ENCODE assay signal across 10 cellular contexts in the genomic region with DNA sequence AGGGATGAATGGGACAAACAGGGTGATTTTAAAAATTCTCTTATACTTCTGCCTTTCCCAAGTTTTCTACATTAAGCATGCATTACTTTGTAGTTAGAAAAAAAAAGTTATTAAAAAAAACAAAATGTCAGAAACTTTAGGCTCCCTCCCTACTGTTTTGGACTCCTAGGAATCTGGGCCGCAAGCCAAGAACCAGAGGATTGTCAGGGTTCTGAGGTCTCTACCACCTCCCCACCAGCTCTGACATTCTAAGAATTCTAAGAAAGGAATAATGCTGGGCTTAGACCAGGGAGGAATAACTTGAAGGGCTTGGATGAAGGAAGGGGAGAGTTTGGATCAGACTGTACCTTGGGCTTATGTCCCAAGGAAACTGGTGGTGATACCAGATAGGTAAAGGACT. TPM values are rescaled to one million over a fixed set of nuclear protein-coding genes. Genes with fewer than 3 reads are reported as not detected.
DNase-seq lines count a peak whose midpoint lies in the region; ATAC-seq, FAIRE-seq and TF ChIP-seq lines count a peak whose summit lies in the region.
"Had no signal": no experiment of that assay in that cellular context is flagged by ENCODE, and none has a peak within 500 bp of the region (broad histone marks: within the 10 kb centered on the region; RNA-seq: fewer than 3 reads in every experiment).

No MANE protein-coding gene starts in this region.

- no TSS peak for BruUV-seq in K562 (replicated peaks; lab: Mats Ljungman, UMichigan)

- no peak overlapping the region for H3K27ac Mint-ChIP-seq in nephron progenitor cell

- H3K9me3 Mint-ChIP-seq in nephron progenitor cell: no peaks in the 10 kb centered on the region

- DNase-seq in DND-41: no peak
- no peak for DNase-seq in K562 (ENCODE audit: extremely low read depth in 1 of 4, low spot score in 3 of 4)
- no peak for DNase-seq in nephron progenitor cell
- no peak for DNase-seq in ascending aorta (ENCODE audit: low spot score in 2 of 2)
- no peak for DNase-seq in DMS153 treated with DMSO at 0.1 percent for 48 hours (lab: John Stamatoyannopoulos, UW; ENCODE audit: unreplicated experiment)
- no peak for DNase-seq in occipital lobe (lab: John Stamatoyannopoulos, UW)
- DNase-seq: esophagus squamous epithelium, NCI-H774 had no signal

- H3F3A ChIP-seq in Loucy (ENCODE audit: low read depth): 0 out of 2 replicates have a peak, but pooled peaks cover 10% of the 10 kb centered on the region

- H3K79me2 ChIP-seq in DND-41 (ENCODE audit: insufficient read depth, low read length) (peaks cover 29% of the 10 kb centered on the region), Loucy (ENCODE audit: insufficient read depth, low read length) (peaks cover 44% of the 10 kb centered on the region), K562 (ENCODE audit: control insufficient read depth, insufficient read depth, low read length) (peaks cover 18% of the 10 kb centered on the region)

- H3K36me3 ChIP-seq in DND-41 (ENCODE audit: insufficient read depth, low read length) (peaks cover 22% of the 10 kb centered on the region), Loucy (ENCODE audit: insufficient read depth, low read length) (no peaks in the 10 kb centered on the region; the same call in 1 of the 2 replicates), K562 (ENCODE audit: control insufficient read depth, insufficient read depth, low read length) (peaks cover 23% of the 10 kb centered on the region; the same call in 2 of the 3 replicates), ascending aorta (peaks cover 0 to 11% of the 10 kb centered on the region in 2 donors)

- peak overlapping the region; percentile 55 for H3K4me3 Mint-ChIP-seq in nephron progenitor cell

- peak overlapping the region in 1 of 2 experiments; percentile 78; a peak in 3 of 4 replicates for H3K4me3 ChIP-seq in DND-41 (ENCODE audit: low read depth in 1 of 2, low read length in 2 of 2)
- H3K4me3 ChIP-seq in Loucy (ENCODE audit: low read length, poor library complexity, severe bottlenecking): no peak overlapping the region
- no peak overlapping the region for H3K4me3 ChIP-seq in K562
- no peak overlapping the region for H3K4me3 ChIP-seq in ascending aorta

- peaks cover 62% of the 10 kb centered on the region for H3K4me1 ChIP-seq in DND-41 (ENCODE audit: insufficient read depth, low read length)
- H3K4me1 ChIP-seq in Loucy (ENCODE audit: insufficient read depth, low read length, poor library complexity, severe bottlenecking): peaks cover 42% of the 10 kb centered on the region
- H3K4me1 ChIP-seq in K562 (replicated peaks in 1 of 2; ENCODE audit: control insufficient read depth in 2 of 2, insufficient read depth in 2 of 2, low read length in 2 of 2): peaks cover 13 to 20% of the 10 kb centered on the region in 2 experiments
- H3K4me1 ChIP-seq in ascending aorta: peaks cover 10 to 16% of the 10 kb centered on the region in 2 donors

- H3K9me3 ChIP-seq in DND-41 (ENCODE audit: insufficient read depth, low read length, severe bottlenecking) (no peaks in the 10 kb centered on the region), Loucy (ENCODE audit: insufficient read depth, low read depth, low read length) (no peaks in the 10 kb centered on the region), K562 (replicated peaks; ENCODE audit: control insufficient read depth, insufficient read depth, low read depth, low read length) (no peaks in the 10 kb centered on the region), ascending aorta (no peaks in the 10 kb centered on the region)
- H3K9me3 ChIP-seq: esophagus squamous epithelium had no signal

- FAIRE-seq in K562 (lab: Jason Lieb, UNC): no peak

- TF ChIP-seq CTCF in DND-41 (IDR thresholded peaks at IDR 0.05; ENCODE audit: borderline replicate concordance, extremely low read depth, low read length, poor library complexity, severe bottlenecking) (no peak), Loucy (conservative IDR thresholded peaks at IDR 0.05; ENCODE audit: low read length) (no peak), K562 (IDR thresholded peaks at IDR 0.05 in 2 of 3, conservative IDR thresholded peaks at IDR 0.05 in 1 of 3; ENCODE audit: insufficient read depth in 2 of 3, low read depth in 1 of 3, low read length in 3 of 3) (no peak), nephron progenitor cell (IDR thresholded peaks at IDR 0.05) (no peak), ascending aorta (IDR thresholded peaks at IDR 0.05) (no peak)

- no peak for TF ChIP-seq RAD21 in K562 (CRISPR knock-in tag; conservative IDR thresholded peaks at IDR 0.05 in 1 of 2, IDR thresholded peaks at IDR 0.05 in 1 of 2)

- peak overlapping the region; percentile 97 for H3K27ac ChIP-seq in DND-41 (ENCODE audit: low read length)
- no peak overlapping the region for H3K27ac ChIP-seq in K562 (ENCODE audit: extremely low read depth, low read depth, low read length)
- no peak overlapping the region for H3K27ac ChIP-seq in ascending aorta

- H3K27me3 Mint-ChIP-seq in nephron progenitor cell (ENCODE audit: low read depth, poor library complexity): peaks cover 10% of the 10 kb centered on the region

- ATAC-seq in DND-41 (ENCODE audit: insufficient read depth, low read depth) (no peak), K562 (no peak)

- peak overlapping the region; percentile 78 for H3K4me2 ChIP-seq in DND-41 (ENCODE audit: insufficient read depth, low read length)
- peak overlapping the region; percentile 87 for H3K4me2 ChIP-seq in Loucy (ENCODE audit: low read depth, low read length, poor library complexity, severe bottlenecking)
- no peak overlapping the region for H3K4me2 ChIP-seq in K562 (ENCODE audit: insufficient read depth, low read length)

- peaks cover 14% of the 10 kb centered on the region for H3K36me3 Mint-ChIP-seq in nephron progenitor cell (ENCODE audit: low read depth)

- no peaks in the 10 kb centered on the region for H4K20me1 ChIP-seq in DND-41 (ENCODE audit: insufficient read depth, low read length)
- H4K20me1 ChIP-seq in Loucy (ENCODE audit: insufficient read depth, low read length, poor library complexity, severe bottlenecking): peaks cover 3% of the 10 kb centered on the region
- no peaks in the 10 kb centered on the region for H4K20me1 ChIP-seq in K562 (replicated peaks; ENCODE audit: control insufficient read depth, insufficient read depth, low read length)

- no peaks in the 10 kb centered on the region for H3K9me1 ChIP-seq in K562 (ENCODE audit: control insufficient read depth, insufficient read depth, low read length)

- TF ChIP-seq EP300 in K562 (IDR thresholded peaks at IDR 0.05; ENCODE audit: low read length): no peak

- H3K9me2 ChIP-seq in Loucy (replicated peaks; ENCODE audit: low read depth, low read length): no peaks in the 10 kb centered on the region

- in situ Hi-C loops in K562 (cut with MboI): no loop called here

- 83% methylated on average over 1 of the region's 1 CpG for WGBS in K562 (ENCODE audit: insufficient coverage, low coverage, missing lambda C conversion rate)

- H3K9ac ChIP-seq in DND-41 (ENCODE audit: low read depth, low read length) (peak overlapping the region; percentile 78), Loucy (ENCODE audit: low read depth, low read length, poor library complexity, severe bottlenecking) (peak overlapping the region; percentile 95), K562 (ENCODE audit: insufficient read depth in 1 of 2, low read depth in 2 of 2, low read length in 2 of 2) (no peak overlapping the region)

- no peaks in the 10 kb centered on the region for H3K27me3 ChIP-seq in DND-41 (ENCODE audit: insufficient read depth, low read length, poor library complexity)
- H3K27me3 ChIP-seq in Loucy (ENCODE audit: insufficient read depth, low read length, poor library complexity, severe bottlenecking): no peaks in the 10 kb centered on the region
- no peaks in the 10 kb centered on the region for H3K27me3 ChIP-seq in K562 (ENCODE audit: control insufficient read depth in 2 of 2, insufficient read depth in 2 of 2, low read length in 2 of 2)
- no peaks in the 10 kb centered on the region for H3K27me3 ChIP-seq in ascending aorta
- H3K27me3 ChIP-seq: esophagus squamous epithelium had no signal

- POLR2A ChIA-PET in K562 (lab: Yijun Ruan, JAX): interaction anchor here (1.2 kb wide), 1 partner anchor 8 kb away, joined by 4 read pairs; a partner anchor contains a TSS

- intact Hi-C loops in K562 (cut with micrococcal nuclease): loop anchor here (10.0 kb wide), 1 partner anchor 149 kb away; a partner anchor contains a TSS
- intact Hi-C loops in ascending aorta (cut with DNase I): no loop called here

- CTCF ChIA-PET in K562 (lab: Yijun Ruan, JAX; ENCODE audit: low intra/inter-chr PET ratio): no interaction called here

- H2AFZ ChIP-seq in DND-41 (ENCODE audit: low read depth, low read length) (peak overlapping the region; percentile 15), Loucy (ENCODE audit: low read length) (no peak overlapping the region), K562 (ENCODE audit: low read depth, low read length) (peak overlapping the region; percentile 33; the same call in 1 of the 2 replicates)

- no peak for TF ChIP-seq POLR2A in K562 (conservative IDR thresholded peaks at IDR 0.05)

- H3K4me1 Mint-ChIP-seq in nephron progenitor cell: peaks cover 60% of the 10 kb centered on the region

RNA-seq across cellular contexts. Expression of a gene that starts 1.1 kb away (rescaled TPM):
- 35.7 and 63.9 TPM in 2 replicates for total RNA-seq in K562 (2011; cell fraction: chromatin; rRNA removed; ENCODE audit: low replicate concordance)
- 41.4 and 45.8 TPM in 2 replicates for total RNA-seq in K562 (2011; cell fraction: nucleolus; rRNA removed)
- 37.0 and 37.6 TPM in 2 replicates for total RNA-seq in K562 (2011; cell fraction: nucleoplasm; rRNA removed)
- total RNA-seq in K562 (2014; rRNA removed) (7.6 and 7.7 TPM in 2 replicates), K562 (2014; rRNA removed; fragmentation: Illumina TruSeq; extraction: Trizol) (10.0 and 12.0 TPM in 2 replicates), K562 (2015; rRNA removed; fragmentation: Illumina TruSeq; extraction: Trizol) (12.7 and 12.9 TPM in 2 replicates), K562 (2021) (15.1 and 16.1 TPM in 2 replicates), ascending aorta (1.1 TPM), occipital lobe (0.94 TPM)
- polyA plus RNA-seq in K562 (2011; rRNA removed) (20.7 and 20.8 TPM in 2 replicates), K562 (2014; fragmentation: Illumina TruSeq; extraction: Trizol) (19.6 and 21.7 TPM in 2 replicates), K562 (2014; fragmentation: Nextera tagmentation; extraction: Ambion mirVana) (1 to 10 TPM; 2.8 to 5.5 TPM), K562 (2014; rRNA removed) (17.2 and 21.7 TPM in 2 replicates)
- polyA plus RNA-seq in K562 (2011; cell fraction: cytosol; rRNA removed): 16.1 and 21.4 TPM in 2 replicates
- polyA plus RNA-seq in K562 (2011; cell fraction: nucleus; rRNA removed): 50.2 and 64.3 TPM in 2 replicates
- 9.6 and 15.8 TPM in 2 replicates for polyA plus RNA-seq in K562 (2012)
- 11.9 and 12.1 TPM in 2 replicates for polyA minus RNA-seq in K562 (2011; rRNA and poly(A)+ RNA removed)
- 10.7 and 12.1 TPM in 2 replicates for polyA minus RNA-seq in K562 (2011; cell fraction: cytosol; rRNA and poly(A)+ RNA removed)
- 16.8 and 19.7 TPM in 2 replicates for polyA minus RNA-seq in K562 (2011; cell fraction: nucleus; rRNA and poly(A)+ RNA removed)

RNA-seq across cellular contexts. Expression of a gene that starts 7.7 kb away (rescaled TPM):
- 3.0 and 11.1 TPM in 2 replicates for total RNA-seq in K562 (2011; cell fraction: chromatin; rRNA removed; ENCODE audit: low replicate concordance)
- total RNA-seq in K562 (2011; cell fraction: nucleolus; rRNA removed): 11.6 and 14.5 TPM in 2 replicates
- 8.3 and 12.4 TPM in 2 replicates for total RNA-seq in K562 (2011; cell fraction: nucleoplasm; rRNA removed)
- total RNA-seq in K562 (2014; rRNA removed) (0.36 and 0.45 TPM in 2 replicates), K562 (2014; rRNA removed; fragmentation: Illumina TruSeq; extraction: Trizol) (not detected in 2 replicates), K562 (2015; rRNA removed; fragmentation: Illumina TruSeq; extraction: Trizol) (not detected in 2 replicates), K562 (2021) (0.63 and 0.73 TPM in 2 replicates), ascending aorta (3.9 TPM), occipital lobe (0.78 TPM)
- polyA plus RNA-seq in K562 (2011; rRNA removed) (10.6 and 13.0 TPM in 2 replicates), K562 (2014; fragmentation: Illumina TruSeq; extraction: Trizol) (0.15 and 0.24 TPM in 2 replicates), K562 (2014; fragmentation: Nextera tagmentation; extraction: Ambion mirVana) (not detected), K562 (2014; rRNA removed) (0.60 TPM in 1 of 2 replicates, not detected in the other)
- 9.3 and 13.2 TPM in 2 replicates for polyA plus RNA-seq in K562 (2011; cell fraction: cytosol; rRNA removed)
- 9.5 and 15.2 TPM in 2 replicates for polyA plus RNA-seq in K562 (2011; cell fraction: nucleus; rRNA removed)
- 2.4 and 2.7 TPM in 2 replicates for polyA plus RNA-seq in K562 (2012)
- 1.4 and 1.5 TPM in 2 replicates for polyA minus RNA-seq in K562 (2011; rRNA and poly(A)+ RNA removed)
- 3.1 and 4.2 TPM in 2 replicates for polyA minus RNA-seq in K562 (2011; cell fraction: cytosol; rRNA and poly(A)+ RNA removed)
- 0.78 and 1.2 TPM in 2 replicates for polyA minus RNA-seq in K562 (2011; cell fraction: nucleus; rRNA and poly(A)+ RNA removed)
- total RNA-seq: Daoy had no signal

RNA-seq across cellular contexts. Expression of a gene that starts 8.0 kb away (rescaled TPM):
- total RNA-seq in K562 (2011; cell fraction: chromatin; rRNA removed; ENCODE audit: low replicate concordance): 5.7 and 12.2 TPM in 2 replicates
- total RNA-seq in K562 (2011; cell fraction: nucleolus; rRNA removed): 13.5 and 13.7 TPM in 2 replicates
- total RNA-seq in K562 (2011; cell fraction: nucleoplasm; rRNA removed): 9.7 and 11.8 TPM in 2 replicates
- total RNA-seq in K562 (2014; rRNA removed) (8.1 and 10.8 TPM in 2 replicates), K562 (2014; rRNA removed; fragmentation: Illumina TruSeq; extraction: Trizol) (3.5 and 4.2 TPM in 2 replicates), K562 (2015; rRNA removed; fragmentation: Illumina TruSeq; extraction: Trizol) (6.0 and 6.1 TPM in 2 replicates), K562 (2021) (7.0 and 9.7 TPM in 2 replicates), ascending aorta (67.6 TPM), occipital lobe (10.5 TPM)
- polyA plus RNA-seq in K562 (2011; rRNA removed) (6.6 and 7.7 TPM in 2 replicates), K562 (2014; fragmentation: Illumina TruSeq; extraction: Trizol) (4.7 and 5.1 TPM in 2 replicates), K562 (2014; fragmentation: Nextera tagmentation; extraction: Ambion mirVana) (under 1 TPM in 1 of 2 experiments, not detected in 1; 0.35 TPM), K562 (2014; rRNA removed) (9.9 and 11.3 TPM in 2 replicates)
- 7.4 and 13.4 TPM in 2 replicates for polyA plus RNA-seq in K562 (2011; cell fraction: cytosol; rRNA removed)
- polyA plus RNA-seq in K562 (2011; cell fraction: nucleus; rRNA removed): 9.8 and 11.3 TPM in 2 replicates
- 6.8 and 9.9 TPM in 2 replicates for polyA plus RNA-seq in K562 (2012)
- 2.0 and 3.0 TPM in 2 replicates for polyA minus RNA-seq in K562 (2011; rRNA and poly(A)+ RNA removed)
- polyA minus RNA-seq in K562 (2011; cell fraction: cytosol; rRNA and poly(A)+ RNA removed): 2.2 and 4.6 TPM in 2 replicates
- 4.2 and 5.2 TPM in 2 replicates for polyA minus RNA-seq in K562 (2011; cell fraction: nucleus; rRNA and poly(A)+ RNA removed)

RNA-seq across cellular contexts. Expression of a gene that starts 8.2 kb away (rescaled TPM):
- total RNA-seq in K562 (2011; cell fraction: chromatin; rRNA removed; ENCODE audit: low replicate concordance): 2,409 and 13,688 TPM in 2 replicates
- 206,583 and 250,153 TPM in 2 replicates for total RNA-seq in K562 (2011; cell fraction: nucleolus; rRNA removed)
- total RNA-seq in K562 (2011; cell fraction: nucleoplasm; rRNA removed): 28,297 and 120,670 TPM in 2 replicates
- total RNA-seq in K562 (2014; rRNA removed): 32,097 and 89,974 TPM in 2 replicates
- 175 and 799 TPM in 2 replicates for total RNA-seq in K562 (2014; rRNA removed; fragmentation: Illumina TruSeq; extraction: Trizol)
- 29,003 and 31,020 TPM in 2 replicates for total RNA-seq in K562 (2015; rRNA removed; fragmentation: Illumina TruSeq; extraction: Trizol)
- total RNA-seq in K562 (2021): 25,789 and 26,070 TPM in 2 replicates
- polyA plus RNA-seq in K562 (2011; rRNA removed): 30.6 and 75.7 TPM in 2 replicates
- polyA plus RNA-seq in K562 (2011; cell fraction: cytosol; rRNA removed): 259 and 413 TPM in 2 replicates
- polyA plus RNA-seq in K562 (2011; cell fraction: nucleus; rRNA removed): 1,135 and 1,314 TPM in 2 replicates
- polyA plus RNA-seq in K562 (2012): 26.0 and 33.8 TPM in 2 replicates
- polyA plus RNA-seq in K562 (2014; fragmentation: Illumina TruSeq; extraction: Trizol): not detected in 2 replicates
- not detected for polyA plus RNA-seq in K562 (2014; fragmentation: Nextera tagmentation; extraction: Ambion mirVana)
- 968 and 2,315 TPM in 2 replicates for polyA plus RNA-seq in K562 (2014; rRNA removed)
- 12,492 and 15,730 TPM in 2 replicates for polyA minus RNA-seq in K562 (2011; rRNA and poly(A)+ RNA removed)
- 24,287 and 37,114 TPM in 2 replicates for polyA minus RNA-seq in K562 (2011; cell fraction: cytosol; rRNA and poly(A)+ RNA removed)
- 96,449 and 361,724 TPM in 2 replicates for polyA minus RNA-seq in K562 (2011; cell fraction: nucleus; rRNA and poly(A)+ RNA removed)
- total RNA-seq in ascending aorta: 17,070 TPM
- 159,856 TPM for total RNA-seq in occipital lobe

RNA-seq across cellular contexts. Expression of a gene that starts 15.3 kb away (rescaled TPM):
- total RNA-seq in K562 (2011; cell fraction: chromatin; rRNA removed; ENCODE audit: low replicate concordance): not detected in 2 replicates
- total RNA-seq in K562 (2011; cell fraction: nucleolus; rRNA removed): not detected in 2 replicates
- not detected in 2 replicates for total RNA-seq in K562 (2011; cell fraction: nucleoplasm; rRNA removed)
- not detected in 2 replicates for total RNA-seq in K562 (2014; rRNA removed)
- total RNA-seq in K562 (2014; rRNA removed; fragmentation: Illumina TruSeq; extraction: Trizol): not detected in 2 replicates
- not detected in 2 replicates for total RNA-seq in K562 (2015; rRNA removed; fragmentation: Illumina TruSeq; extraction: Trizol)
- total RNA-seq in K562 (2021): 0.16 TPM in 1 of 2 replicates, not detected in the other
- polyA plus RNA-seq in K562 (2011; rRNA removed): not detected in 2 replicates
- not detected in 2 replicates for polyA plus RNA-seq in K562 (2011; cell fraction: cytosol; rRNA removed)
- 0.14 TPM in 1 of 2 replicates, not detected in the other for polyA plus RNA-seq in K562 (2011; cell fraction: nucleus; rRNA removed)
- 0.11 TPM in 1 of 2 replicates, not detected in the other for polyA plus RNA-seq in K562 (2012)
- not detected in 2 replicates for polyA plus RNA-seq in K562 (2014; fragmentation: Illumina TruSeq; extraction: Trizol)
- polyA plus RNA-seq in K562 (2014; fragmentation: Nextera tagmentation; extraction: Ambion mirVana): not detected
- polyA plus RNA-seq in K562 (2014; rRNA removed): 0.13 TPM in 1 of 2 replicates, not detected in the other
- not detected in 2 replicates for polyA minus RNA-seq in K562 (2011; rRNA and poly(A)+ RNA removed)
- not detected in 2 replicates for polyA minus RNA-seq in K562 (2011; cell fraction: cytosol; rRNA and poly(A)+ RNA removed)
- polyA minus RNA-seq in K562 (2011; cell fraction: nucleus; rRNA and poly(A)+ RNA removed): not detected in 2 replicates
- not detected for total RNA-seq in ascending aorta
- not detected for total RNA-seq in occipital lobe
- total RNA-seq: Daoy had no signal

Comparison
In these comparisons a context has a peak if more than half of its experiments do, and no peak if none do; other contexts are left out.
1. H3K9ac ChIP-seq: peak in DND-41 (single experiment) and Loucy (single experiment); none in K562 (0 of 2).